In genomic region chr5:763397-763796, GRCh38 we compare ENCODE assay signal across 22 cellular contexts. TPM values are rescaled to one million over a fixed set of nuclear protein-coding genes. Genes with fewer than 3 reads are reported as not detected.
DNase-seq lines count a peak whose midpoint lies in the region; ATAC-seq and TF ChIP-seq lines count a peak whose summit lies in the region.
"Had no signal": no experiment of that assay in that cellular context is flagged by ENCODE, and none has a peak within 500 bp of the region (broad histone marks: within the 10 kb centered on the region; RNA-seq: fewer than 3 reads in every experiment).

No MANE protein-coding gene starts in this region.

- H3K27ac Mint-ChIP-seq in activated CD4-positive, alpha-beta memory T cell treated with anti-CD3 and anti-CD28 coated beads, Interleukin-2, amount 10 ng/mL, durations not matched to agents 7 days and 5 days: no peak overlapping the region
- H3K27ac Mint-ChIP-seq in activated CD4-positive, alpha-beta memory T cell treated with anti-CD3 and anti-CD28 coated beads for 36 hours: no peak overlapping the region
- H3K27ac Mint-ChIP-seq in central memory CD8-positive, alpha-beta T cell (ENCODE audit: low read depth): peak overlapping the region; percentile 9
- H3K27ac Mint-ChIP-seq: HFFc6, IgD-negative memory B cell had no signal

- no peak for ATAC-seq in central memory CD8-positive, alpha-beta T cell (replicated peaks; ENCODE audit: extremely low read depth, poor library complexity, severe bottlenecking)
- ATAC-seq: Panc1, Right ventricle myocardium inferior had no signal

- H3K36me3 Mint-ChIP-seq in activated CD4-positive, alpha-beta memory T cell treated with anti-CD3 and anti-CD28 coated beads, Interleukin-2, amount 10 ng/mL, durations not matched to agents 7 days and 5 days (ENCODE audit: low read depth): no peaks in the 10 kb centered on the region
- no peaks in the 10 kb centered on the region for H3K36me3 Mint-ChIP-seq in activated CD4-positive, alpha-beta memory T cell treated with anti-CD3 and anti-CD28 coated beads for 36 hours
- H3K36me3 Mint-ChIP-seq in central memory CD8-positive, alpha-beta T cell (ENCODE audit: insufficient read depth): peaks cover 13% of the 10 kb centered on the region
- H3K36me3 Mint-ChIP-seq: IgD-negative memory B cell had no signal

- POLR2A ChIA-PET in activated CD4-positive, alpha-beta memory T cell treated with anti-CD3 and anti-CD28 coated beads, Interleukin-2, amount 10 ng/mL, durations not matched to agents 7 days and 5 days (lab: Charles Lee): no interaction called here
- POLR2A ChIA-PET in activated CD4-positive, alpha-beta memory T cell treated with anti-CD3 and anti-CD28 coated beads for 36 hours (lab: Charles Lee): no interaction called here

- no peak overlapping the region for H3K4me3 Mint-ChIP-seq in activated CD4-positive, alpha-beta memory T cell treated with anti-CD3 and anti-CD28 coated beads, Interleukin-2, amount 10 ng/mL, durations not matched to agents 7 days and 5 days
- no peak overlapping the region for H3K4me3 Mint-ChIP-seq in activated CD4-positive, alpha-beta memory T cell treated with anti-CD3 and anti-CD28 coated beads for 36 hours
- no peak overlapping the region for H3K4me3 Mint-ChIP-seq in central memory CD8-positive, alpha-beta T cell
- H3K4me3 Mint-ChIP-seq: HFFc6, IgD-negative memory B cell had no signal

- peaks cover 0 to 16% (median 14%) of the 10 kb centered on the region in 4 donors for H3K4me1 ChIP-seq in sigmoid colon

- peaks cover 10% of the 10 kb centered on the region for H3K4me1 Mint-ChIP-seq in activated CD4-positive, alpha-beta memory T cell treated with anti-CD3 and anti-CD28 coated beads, Interleukin-2, amount 10 ng/mL, durations not matched to agents 7 days and 5 days
- H3K4me1 Mint-ChIP-seq in activated CD4-positive, alpha-beta memory T cell treated with anti-CD3 and anti-CD28 coated beads for 36 hours (ENCODE audit: low read depth): peaks cover 10% of the 10 kb centered on the region
- H3K4me1 Mint-ChIP-seq in central memory CD8-positive, alpha-beta T cell: peaks cover 11% of the 10 kb centered on the region
- H3K4me1 Mint-ChIP-seq: IgD-negative memory B cell had no signal

- TF ChIP-seq CTCF in GM13976 (IDR thresholded peaks at IDR 0.05; ENCODE audit: borderline replicate concordance, control extremely low read depth, extremely low read depth, insufficient read depth, missing control alignments) (no peak), sigmoid colon (IDR thresholded peaks at IDR 0.05) (no peak)

- no peak overlapping the region for H3K27ac ChIP-seq in sigmoid colon
- H3K27ac ChIP-seq: BLaER1 had no signal

- TF ChIP-seq EP300 in sigmoid colon (IDR thresholded peaks at IDR 0.05): no peak

- no peaks in the 10 kb centered on the region for H3K27me3 ChIP-seq in sigmoid colon
- H3K27me3 ChIP-seq: BLaER1 had no signal

- in situ Hi-C loops in GM13976 (cut with MboI; ENCODE audit: low sequenced_read_pairs, unreplicated experiment): no loop called here

- CTCF ChIA-PET in activated CD4-positive, alpha-beta memory T cell treated with anti-CD3 and anti-CD28 coated beads, Interleukin-2, amount 10 ng/mL, durations not matched to agents 7 days and 5 days (lab: Charles Lee): no interaction called here
- CTCF ChIA-PET in activated CD4-positive, alpha-beta memory T cell treated with anti-CD3 and anti-CD28 coated beads for 36 hours (lab: Charles Lee): no interaction called here

- H3K9me3 Mint-ChIP-seq in activated CD4-positive, alpha-beta memory T cell treated with anti-CD3 and anti-CD28 coated beads, Interleukin-2, amount 10 ng/mL, durations not matched to agents 7 days and 5 days: peaks cover 3% of the 10 kb centered on the region
- H3K9me3 Mint-ChIP-seq in activated CD4-positive, alpha-beta memory T cell treated with anti-CD3 and anti-CD28 coated beads for 36 hours: peaks cover 3% of the 10 kb centered on the region
- H3K9me3 Mint-ChIP-seq in central memory CD8-positive, alpha-beta T cell: no peaks in the 10 kb centered on the region
- H3K9me3 Mint-ChIP-seq: IgD-negative memory B cell had no signal

- no peak overlapping the region for H3K4me3 ChIP-seq in sigmoid colon
- H3K4me3 ChIP-seq: BLaER1 had no signal

- no peaks in the 10 kb centered on the region for H3K27me3 Mint-ChIP-seq in activated CD4-positive, alpha-beta memory T cell treated with anti-CD3 and anti-CD28 coated beads, Interleukin-2, amount 10 ng/mL, durations not matched to agents 7 days and 5 days
- H3K27me3 Mint-ChIP-seq in activated CD4-positive, alpha-beta memory T cell treated with anti-CD3 and anti-CD28 coated beads for 36 hours: no peaks in the 10 kb centered on the region
- peaks cover 19% of the 10 kb centered on the region for H3K27me3 Mint-ChIP-seq in central memory CD8-positive, alpha-beta T cell

- intact Hi-C loops in activated CD4-positive, alpha-beta memory T cell treated with anti-CD3 and anti-CD28 coated beads for 36 hours (cut with micrococcal nuclease): no loop called here
- intact Hi-C loops in sigmoid colon (cut with DNase I): no loop called here

- H3K9me3 ChIP-seq in sigmoid colon: no peaks in the 10 kb centered on the region

- 81 to 92% methylated on average over 5 of the region's 5 CpGs for WGBS in sigmoid colon, 2 donors

- peak; percentile 15 for DNase-seq in activated CD4-positive, alpha-beta memory T cell treated with anti-CD3 and anti-CD28 coated beads, Interleukin-2, amount 10 ng/mL, durations not matched to agents 7 days and 5 days
- DNase-seq in activated CD4-positive, alpha-beta memory T cell treated with anti-CD3 and anti-CD28 coated beads for 36 hours: no peak
- DNase-seq in GM13976 (ENCODE audit: low spot score) (peak; percentile 35), sigmoid colon (peak; percentile 35), inferior parietal cortex (ENCODE audit: extremely low spot score) (no peak), SKM-1 (lab: John Stamatoyannopoulos, UW; ENCODE audit: unreplicated experiment) (no peak), DMS53 treated with DMSO at 0.1 percent for 48 hours (lab: John Stamatoyannopoulos, UW; ENCODE audit: unreplicated experiment) (no peak)
- DNase-seq in central memory CD8-positive, alpha-beta T cell (ENCODE audit: low spot score in 2 of 2): no peak
- DNase-seq: GDM1, GOT3, HFFc6, Kasumi-1, MM.1S, NCI-H1092 treated with DMSO at 0.1 percent for 48 hours, NCI-H1694 treated with DMSO at 0.1 percent for 48 hours, NCI-H2107, NCI-H2227 treated with DMSO at 0.1 percent for 48 hours, NCI-H524 had no signal

- TF ChIP-seq POLR2A in sigmoid colon (IDR thresholded peaks at IDR 0.05): no peak

- H3K36me3 ChIP-seq in sigmoid colon: peaks cover 0 to 16% (median 2%) of the 10 kb centered on the region in 4 donors
- H3K36me3 ChIP-seq: BLaER1 had no signal

RNA-seq across cellular contexts. Expression of gene ZDHHC11B, which starts 21.1 kb away (rescaled TPM):
- total RNA-seq in activated CD4-positive, alpha-beta memory T cell treated with anti-CD3 and anti-CD28 coated beads, Interleukin-2, amount 10 ng/mL, durations not matched to agents 7 days and 5 days: not detected
- total RNA-seq in activated CD4-positive, alpha-beta memory T cell treated with anti-CD3 and anti-CD28 coated beads for 36 hours: under 1 TPM; 0.34 to 0.67 TPM
- total RNA-seq in sigmoid colon: 10 to 100 TPM in 1 of 4 donors, 1 to 10 TPM in 2, under 1 TPM in 1; 0.71 to 12.7 (median 2.4) TPM
- polyA plus RNA-seq in sigmoid colon: 1 to 10 TPM in 1 of 3 donors, under 1 TPM in 1, not detected in 1; 0.46 to 2.0 TPM
- polyA plus RNA-seq: IgD-negative memory B cell had no signal

Comparison
In these comparisons a context has a peak if more than half of its experiments do, and no peak if none do; other contexts are left out.
1. DNase-seq: peak in activated CD4-positive, alpha-beta memory T cell treated with anti-CD3 and anti-CD28 coated beads, Interleukin-2, amount 10 ng/mL, durations not matched to agents 7 days and 5 days (single experiment), GM13976 (single experiment) and sigmoid colon (single experiment); none in activated CD4-positive, alpha-beta memory T cell treated with anti-CD3 and anti-CD28 coated beads for 36 hours (single experiment), central memory CD8-positive, alpha-beta T cell (0 of 2), inferior parietal cortex (single experiment), SKM-1 (single experiment) and DMS53 treated with DMSO at 0.1 percent for 48 hours (single experiment).